In the genomic region with DNA sequence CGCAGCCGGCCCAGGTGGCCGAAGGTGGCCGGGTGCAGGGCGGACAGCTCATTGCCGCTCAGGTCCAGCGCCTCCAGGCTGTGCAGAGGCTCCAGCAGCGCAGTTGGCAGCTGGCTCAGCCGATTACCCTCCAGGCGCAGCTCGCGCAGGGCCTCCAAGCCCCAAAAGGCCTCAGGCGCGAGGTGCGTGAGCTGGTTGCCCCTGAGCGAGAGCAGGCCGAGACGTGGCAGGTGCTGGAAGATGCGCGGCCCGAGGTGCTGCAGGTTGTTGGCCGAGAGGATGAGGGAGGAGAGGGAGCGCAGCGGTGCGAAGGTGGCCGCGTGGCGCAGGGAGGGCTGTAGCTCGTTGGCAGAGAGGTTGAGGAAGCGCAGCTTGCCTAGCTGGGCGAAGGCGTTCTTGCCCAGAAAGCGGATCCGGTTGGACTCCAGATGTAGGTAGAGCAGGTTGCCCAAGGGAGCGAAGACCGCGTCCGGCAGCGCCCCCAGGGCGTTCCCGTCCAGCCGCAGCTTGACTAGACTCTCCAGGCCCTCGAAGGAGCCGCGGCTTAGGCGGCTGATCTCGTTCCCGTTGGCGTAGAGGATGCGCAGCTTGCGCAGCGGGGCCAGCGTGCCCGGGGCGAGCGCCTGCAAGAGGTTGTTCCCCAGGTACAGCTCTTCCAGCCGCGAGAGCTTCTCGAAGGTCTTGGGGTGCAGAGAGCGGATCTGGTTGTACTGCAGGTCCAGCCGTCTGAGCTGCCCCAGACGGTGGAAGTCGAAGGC, we compare ENCODE assay signal across 8 cellular contexts. TPM values are rescaled to one million over a fixed set of nuclear protein-coding genes. Genes with fewer than 3 reads are reported as not detected.
DNase-seq lines count a peak whose midpoint lies in the region; ATAC-seq and TF ChIP-seq lines count a peak whose summit lies in the region.

No MANE protein-coding gene starts in this region.

- no peaks in the 10 kb centered on the region for H3K36me3 Mint-ChIP-seq in activated CD8-positive, alpha-beta T cell treated with anti-CD3 and anti-CD28 coated beads for 36 hours (ENCODE audit: low read depth)
- no peaks in the 10 kb centered on the region for H3K36me3 Mint-ChIP-seq in osteocyte (ENCODE audit: unreplicated experiment)

- H3K27me3 Mint-ChIP-seq in activated CD8-positive, alpha-beta T cell treated with anti-CD3 and anti-CD28 coated beads for 36 hours, result peaks cover 50% of the 10 kb centered on the region
- peaks cover 7% of the 10 kb centered on the region for H3K27me3 Mint-ChIP-seq in osteocyte (ENCODE audit: unreplicated experiment)

- peaks cover 9% of the 10 kb centered on the region for H3K4me1 Mint-ChIP-seq in activated CD8-positive, alpha-beta T cell treated with anti-CD3 and anti-CD28 coated beads for 36 hours (ENCODE audit: low read depth)
- peaks cover 51% of the 10 kb centered on the region for H3K4me1 Mint-ChIP-seq in osteocyte (ENCODE audit: unreplicated experiment)

- intact Hi-C loops in activated CD8-positive, alpha-beta T cell treated with anti-CD3 and anti-CD28 coated beads for 36 hours (cut with micrococcal nuclease), result loop anchor here (10.0 kb wide), 1 partner anchor 148 kb away; no protein-coding TSS in a partner anchor

- TF ChIP-seq CTCF in activated CD8-positive, alpha-beta T cell treated with anti-CD3 and anti-CD28 coated beads for 36 hours (IDR thresholded peaks at IDR 0.05), result no peak
- no peak for TF ChIP-seq CTCF in osteocyte (IDR thresholded peaks at IDR 0.05)

- H3K27ac Mint-ChIP-seq in activated CD8-positive, alpha-beta T cell treated with anti-CD3 and anti-CD28 coated beads for 36 hours, result no peak overlapping the region
- no peak overlapping the region for H3K27ac Mint-ChIP-seq in osteocyte (ENCODE audit: unreplicated experiment)

- H3K4me3 Mint-ChIP-seq in activated CD8-positive, alpha-beta T cell treated with anti-CD3 and anti-CD28 coated beads for 36 hours, result peak overlapping the region; percentile 12
- H3K4me3 Mint-ChIP-seq in osteocyte (ENCODE audit: unreplicated experiment), result peak overlapping the region; percentile 77

- in situ Hi-C loops in ACHN (cut with HindIII; ENCODE audit: low pct_ligation_motif_present, low pct_unique_long_range_greater_than_20kb, low sequenced_read_pairs), result no loop called here

- POLR2A ChIA-PET in activated CD8-positive, alpha-beta T cell treated with anti-CD3 and anti-CD28 coated beads for 36 hours (lab: Charles Lee), result interaction anchor here (0.6 kb wide), 1 partner anchor 270 kb away, joined by 3 read pairs; no protein-coding TSS in a partner anchor

- DNase-seq in NCI-H1436 (lab: John Stamatoyannopoulos, UW), result peak; percentile 34
- no peak for DNase-seq in NCI-H1436 treated with DMSO at 0.1 percent for 48 hours (lab: John Stamatoyannopoulos, UW)
- peak; percentile 17 for DNase-seq in activated CD8-positive, alpha-beta T cell treated with anti-CD3 and anti-CD28 coated beads for 36 hours
- DNase-seq in glomerular visceral epithelial cell (ENCODE audit: extremely low spot score), result peak; percentile 4
- DNase-seq in osteocyte (ENCODE audit: extremely low spot score, unreplicated experiment), result no peak
- DNase-seq in ACHN, result no peak

- ATAC-seq in activated CD8-positive, alpha-beta T cell treated with anti-CD3 and anti-CD28 coated beads for 36 hours, result peak; percentile 38
- ATAC-seq in GM19328 (IDR thresholded peaks at IDR 0.05; ENCODE audit: unreplicated experiment) (no peak), GM21390 (IDR thresholded peaks at IDR 0.05; ENCODE audit: unreplicated experiment) (no peak)

- CTCF ChIA-PET in activated CD8-positive, alpha-beta T cell treated with anti-CD3 and anti-CD28 coated beads for 36 hours (lab: Charles Lee), result interaction anchor here (0.8 to 7.4 kb wide), 27 partner anchors 9 to 543 kb away, joined by 3 to 58 read pairs (median 4); no protein-coding TSS in a partner anchor

- no peaks in the 10 kb centered on the region for H3K9me3 Mint-ChIP-seq in activated CD8-positive, alpha-beta T cell treated with anti-CD3 and anti-CD28 coated beads for 36 hours
- no peaks in the 10 kb centered on the region for H3K9me3 Mint-ChIP-seq in osteocyte (ENCODE audit: unreplicated experiment)

RNA-seq across cellular contexts. Expression of a gene that starts 0.9 kb away (rescaled TPM):
- not detected for total RNA-seq in activated CD8-positive, alpha-beta T cell treated with anti-CD3 and anti-CD28 coated beads for 36 hours
- total RNA-seq in osteocyte, result 3.5 and 4.0 TPM in 2 replicates

Comparison
In these comparisons a context has a peak if more than half of its experiments do, and no peak if none do; other contexts are left out.
1. DNase-seq: peak in NCI-H1436 (single experiment), activated CD8-positive, alpha-beta T cell treated with anti-CD3 and anti-CD28 coated beads for 36 hours (single experiment) and glomerular visceral epithelial cell (single experiment); none in NCI-H1436 treated with DMSO at 0.1 percent for 48 hours (single experiment), osteocyte (single experiment) and ACHN (single experiment).